Comparison of ENCODE assay signal across 12 cellular contexts in genomic region chr2:212451786-212452200, GRCh38.
DNase-seq lines count a peak whose midpoint lies in the region; ATAC-seq and TF ChIP-seq lines count a peak whose summit lies in the region.
"Had no signal": no experiment of that assay in that cellular context is flagged by ENCODE, and none has a peak within 500 bp of the region (broad histone marks: within the 10 kb centered on the region; RNA-seq: fewer than 3 reads in every experiment).

No MANE protein-coding gene starts in this region.

- no peaks in the 10 kb centered on the region for H3K36me3 ChIP-seq in smooth muscle cell (ENCODE audit: low read depth)

- no peak overlapping the region for H2AFZ ChIP-seq in smooth muscle cell (ENCODE audit: low read depth)

- WGBS in smooth muscle cell (ENCODE audit: low lambda C conversion rate), result 3% methylated on average over 1 of the region's 1 CpG

- no peak for TF ChIP-seq CTCF in smooth muscle cell (IDR thresholded peaks at IDR 0.05; ENCODE audit: borderline replicate concordance, insufficient read depth, poor library complexity, severe bottlenecking)
- no peak for TF ChIP-seq CTCF in activated CD8-positive, alpha-beta T cell treated with anti-CD3 and anti-CD28 coated beads for 36 hours (IDR thresholded peaks at IDR 0.05)

- peak overlapping the region; percentile 55 for H3K4me2 ChIP-seq in smooth muscle cell

- no peak overlapping the region for H3K27ac Mint-ChIP-seq in activated CD8-positive, alpha-beta T cell treated with anti-CD3 and anti-CD28 coated beads for 36 hours
- no peak overlapping the region for H3K27ac Mint-ChIP-seq in activated T-cell treated with anti-CD3 and anti-CD28 coated beads, Interleukin-2, amount 50 U/mL, for 72 hours

- H3K27me3 ChIP-seq in smooth muscle cell (ENCODE audit: low read depth), result no peaks in the 10 kb centered on the region

- H3K36me3 Mint-ChIP-seq in activated CD8-positive, alpha-beta T cell treated with anti-CD3 and anti-CD28 coated beads for 36 hours (ENCODE audit: low read depth), result no peaks in the 10 kb centered on the region
- no peaks in the 10 kb centered on the region for H3K36me3 Mint-ChIP-seq in activated T-cell treated with anti-CD3 and anti-CD28 coated beads, Interleukin-2, amount 50 U/mL, for 72 hours (ENCODE audit: insufficient read depth in 2 of 2)

- H3K4me1 ChIP-seq in smooth muscle cell (ENCODE audit: low read depth), result peaks cover 10% of the 10 kb centered on the region

- no peak overlapping the region for H3K4me3 ChIP-seq in smooth muscle cell

- H3K9me3 ChIP-seq in smooth muscle cell (replicated peaks; ENCODE audit: low read depth), result no peaks in the 10 kb centered on the region

- no peaks in the 10 kb centered on the region for H3K27me3 Mint-ChIP-seq in activated CD8-positive, alpha-beta T cell treated with anti-CD3 and anti-CD28 coated beads for 36 hours
- H3K27me3 Mint-ChIP-seq in activated T-cell treated with anti-CD3 and anti-CD28 coated beads, Interleukin-2, amount 50 U/mL, for 72 hours (ENCODE audit: low read depth), result no peaks in the 10 kb centered on the region

- intact Hi-C loops in activated CD8-positive, alpha-beta T cell treated with anti-CD3 and anti-CD28 coated beads for 36 hours (cut with micrococcal nuclease), result no loop called here

- H3K4me3 Mint-ChIP-seq in activated CD8-positive, alpha-beta T cell treated with anti-CD3 and anti-CD28 coated beads for 36 hours, result no peak overlapping the region
- no peak overlapping the region for H3K4me3 Mint-ChIP-seq in activated T-cell treated with anti-CD3 and anti-CD28 coated beads, Interleukin-2, amount 50 U/mL, for 72 hours

- peak; percentile 14 for DNase-seq in DMS 273 (lab: John Stamatoyannopoulos, UW; ENCODE audit: unreplicated experiment)
- DNase-seq in DMS 273 treated with DMSO at 0.1 percent for 48 hours (lab: John Stamatoyannopoulos, UW), result no peak
- peak; percentile 88 for DNase-seq in SW480 (ENCODE audit: low spot score)
- DNase-seq in glomerular visceral epithelial cell (ENCODE audit: extremely low spot score), result peak; percentile 80
- no peak for DNase-seq in smooth muscle cell (lab: John Stamatoyannopoulos, UW; ENCODE audit: unreplicated experiment)
- DNase-seq in activated CD8-positive, alpha-beta T cell treated with anti-CD3 and anti-CD28 coated beads for 36 hours, result no peak
- no peak for DNase-seq in activated T-cell treated with anti-CD3 and anti-CD28 coated beads, Interleukin-2, amount 50 U/mL, for 72 hours
- DNase-seq: aorta; RPMI8226; stimulated activated CD8-positive, alpha-beta memory T cell treated with anti-CD3 and anti-CD28 coated beads, Interleukin-4, amount 100 ng/mL, for 48 hours had no signal

- no peaks in the 10 kb centered on the region for H3K79me2 ChIP-seq in smooth muscle cell (ENCODE audit: low read depth)

- POLR2A ChIA-PET in activated CD8-positive, alpha-beta T cell treated with anti-CD3 and anti-CD28 coated beads for 36 hours (lab: Charles Lee), result no interaction called here

- no peaks in the 10 kb centered on the region for H3K9me3 Mint-ChIP-seq in activated CD8-positive, alpha-beta T cell treated with anti-CD3 and anti-CD28 coated beads for 36 hours
- H3K9me3 Mint-ChIP-seq in activated T-cell treated with anti-CD3 and anti-CD28 coated beads, Interleukin-2, amount 50 U/mL, for 72 hours, result no peaks in the 10 kb centered on the region

- no peaks in the 10 kb centered on the region for H3F3A ChIP-seq in smooth muscle cell (ENCODE audit: low read depth)

- H4K20me1 ChIP-seq in smooth muscle cell (ENCODE audit: low read depth), result no peaks in the 10 kb centered on the region

- no peak overlapping the region for H3K9ac ChIP-seq in smooth muscle cell (ENCODE audit: low read depth)

- CTCF ChIA-PET in activated CD8-positive, alpha-beta T cell treated with anti-CD3 and anti-CD28 coated beads for 36 hours (lab: Charles Lee), result no interaction called here

- ATAC-seq in HG03432 (IDR thresholded peaks at IDR 0.05; ENCODE audit: unreplicated experiment), result no peak
- no peak for ATAC-seq in activated CD8-positive, alpha-beta T cell treated with anti-CD3 and anti-CD28 coated beads for 36 hours
- ATAC-seq in activated T-cell treated with anti-CD3 and anti-CD28 coated beads, Interleukin-2, amount 50 U/mL, for 72 hours (replicated peaks in 1 of 2), result no peak

- no peak overlapping the region for H3K27ac ChIP-seq in smooth muscle cell (ENCODE audit: low read depth)
- H3K27ac ChIP-seq: 22Rv1 had no signal

- no peaks in the 10 kb centered on the region for H3K4me1 Mint-ChIP-seq in activated CD8-positive, alpha-beta T cell treated with anti-CD3 and anti-CD28 coated beads for 36 hours (ENCODE audit: low read depth)
- H3K4me1 Mint-ChIP-seq in activated T-cell treated with anti-CD3 and anti-CD28 coated beads, Interleukin-2, amount 50 U/mL, for 72 hours (ENCODE audit: low read depth), result no peaks in the 10 kb centered on the region

Comparison
In these comparisons a context has a peak if more than half of its experiments do, and no peak if none do; other contexts are left out.
1. DNase-seq: peak in DMS 273 (single experiment), SW480 (single experiment) and glomerular visceral epithelial cell (single experiment); none in DMS 273 treated with DMSO at 0.1 percent for 48 hours (single experiment), smooth muscle cell (single experiment), activated CD8-positive, alpha-beta T cell treated with anti-CD3 and anti-CD28 coated beads for 36 hours (single experiment) and activated T-cell treated with anti-CD3 and anti-CD28 coated beads, Interleukin-2, amount 50 U/mL, for 72 hours (0 of 2).